2 cellular contexts compared by ENCODE assay signal in the genomic region with DNA sequence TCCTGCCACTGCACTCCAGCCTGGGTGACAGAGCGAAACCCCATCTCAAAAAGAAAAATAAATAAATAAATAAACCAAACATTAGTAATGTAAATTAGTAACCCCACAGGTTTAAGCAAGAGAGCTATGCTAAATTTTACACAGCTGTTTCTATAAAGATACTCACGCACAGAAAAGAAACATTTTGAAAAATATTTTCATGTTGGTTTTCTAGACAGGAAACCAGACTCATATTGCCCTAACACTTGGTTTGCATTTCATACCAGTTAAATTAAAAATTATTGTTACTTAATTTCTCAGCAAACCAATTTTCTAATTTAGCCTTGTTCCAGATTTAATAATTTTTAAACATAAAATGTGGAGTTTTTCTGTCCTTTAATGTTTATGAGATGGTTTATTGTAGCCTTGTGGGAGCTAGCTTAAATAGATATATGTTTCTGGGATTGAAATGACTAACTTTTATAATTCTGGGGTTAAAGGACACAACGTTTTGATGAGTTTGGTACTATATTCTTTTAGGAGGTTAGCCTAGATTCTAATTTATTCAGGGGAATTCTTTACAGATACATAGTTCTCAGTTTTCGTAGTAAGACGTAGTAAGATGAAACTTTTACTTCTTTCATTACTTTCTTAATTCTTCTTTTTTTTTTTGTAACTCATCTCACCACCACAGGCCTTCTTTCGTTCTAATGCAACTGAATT.
TF ChIP-seq lines count a peak whose summit lies in the region.

No MANE protein-coding gene starts in this region.

TF ChIP-seq in SK-N-SH, 30 proteins besides CTCF, POLR2A, EP300 and RAD21 (continued from another document):
- TF ChIP-seq MEF2A (IDR thresholded peaks at IDR 0.05; ENCODE audit: borderline replicate concordance, low read depth) (no peak), GABPA (IDR thresholded peaks at IDR 0.05; ENCODE audit: low read depth) (no peak), SIN3A (IDR thresholded peaks at IDR 0.05; ENCODE audit: borderline replicate concordance, low read depth, low read length) (no peak), GATA2 (CRISPR knock-in tag; IDR thresholded peaks at IDR 0.05) (no peak)
- TF ChIP-seq, protein P1, sequence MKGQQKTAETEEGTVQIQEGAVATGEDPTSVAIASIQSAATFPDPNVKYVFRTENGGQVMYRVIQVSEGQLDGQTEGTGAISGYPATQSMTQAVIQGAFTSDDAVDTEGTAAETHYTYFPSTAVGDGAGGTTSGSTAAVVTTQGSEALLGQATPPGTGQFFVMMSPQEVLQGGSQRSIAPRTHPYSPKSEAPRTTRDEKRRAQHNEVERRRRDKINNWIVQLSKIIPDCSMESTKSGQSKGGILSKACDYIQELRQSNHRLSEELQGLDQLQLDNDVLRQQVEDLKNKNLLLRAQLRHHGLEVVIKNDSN (IDR thresholded peaks at IDR 0.05; ENCODE audit: borderline replicate concordance, low read depth) = no peak

TF ChIP-seq in SK-N-SH treated with all-trans-retinoic acid at 6 μM for 48 hours, 23 proteins besides CTCF, POLR2A, EP300 and RAD21:
- TF ChIP-seq, protein P2, sequence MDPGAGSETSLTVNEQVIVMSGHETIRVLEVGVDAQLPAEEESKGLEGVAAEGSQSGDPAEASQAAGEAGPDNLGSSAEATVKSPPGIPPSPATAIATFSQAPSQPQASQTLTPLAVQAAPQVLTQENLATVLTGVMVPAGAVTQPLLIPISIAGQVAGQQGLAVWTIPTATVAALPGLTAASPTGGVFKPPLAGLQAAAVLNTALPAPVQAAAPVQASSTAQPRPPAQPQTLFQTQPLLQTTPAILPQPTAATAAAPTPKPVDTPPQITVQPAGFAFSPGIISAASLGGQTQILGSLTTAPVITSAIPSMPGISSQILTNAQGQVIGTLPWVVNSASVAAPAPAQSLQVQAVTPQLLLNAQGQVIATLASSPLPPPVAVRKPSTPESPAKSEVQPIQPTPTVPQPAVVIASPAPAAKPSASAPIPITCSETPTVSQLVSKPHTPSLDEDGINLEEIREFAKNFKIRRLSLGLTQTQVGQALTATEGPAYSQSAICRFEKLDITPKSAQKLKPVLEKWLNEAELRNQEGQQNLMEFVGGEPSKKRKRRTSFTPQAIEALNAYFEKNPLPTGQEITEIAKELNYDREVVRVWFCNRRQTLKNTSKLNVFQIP (CRISPR knock-in tag; IDR thresholded peaks at IDR 0.05; ENCODE audit: borderline replicate concordance, low read depth) = no peak
- TF ChIP-seq, protein P3, sequence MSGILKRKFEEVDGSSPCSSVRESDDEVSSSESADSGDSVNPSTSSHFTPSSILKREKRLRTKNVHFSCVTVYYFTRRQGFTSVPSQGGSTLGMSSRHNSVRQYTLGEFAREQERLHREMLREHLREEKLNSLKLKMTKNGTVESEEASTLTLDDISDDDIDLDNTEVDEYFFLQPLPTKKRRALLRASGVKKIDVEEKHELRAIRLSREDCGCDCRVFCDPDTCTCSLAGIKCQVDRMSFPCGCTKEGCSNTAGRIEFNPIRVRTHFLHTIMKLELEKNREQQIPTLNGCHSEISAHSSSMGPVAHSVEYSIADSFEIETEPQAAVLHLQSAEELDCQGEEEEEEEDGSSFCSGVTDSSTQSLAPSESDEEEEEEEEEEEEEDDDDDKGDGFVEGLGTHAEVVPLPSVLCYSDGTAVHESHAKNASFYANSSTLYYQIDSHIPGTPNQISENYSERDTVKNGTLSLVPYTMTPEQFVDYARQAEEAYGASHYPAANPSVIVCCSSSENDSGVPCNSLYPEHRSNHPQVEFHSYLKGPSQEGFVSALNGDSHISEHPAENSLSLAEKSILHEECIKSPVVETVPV (CRISPR knock-in tag; IDR thresholded peaks at IDR 0.05) = no peak
- TF ChIP-seq ARNTL (CRISPR knock-in tag; IDR thresholded peaks at IDR 0.05; ENCODE audit: borderline replicate concordance, low read depth) (no peak), ZFP3 (CRISPR knock-in tag; IDR thresholded peaks at IDR 0.05) (no peak), TCF4 (CRISPR knock-in tag; IDR thresholded peaks at IDR 0.05; ENCODE audit: borderline replicate concordance) (no peak), BACH2 (CRISPR knock-in tag; IDR thresholded peaks at IDR 0.05; ENCODE audit: borderline replicate concordance) (no peak), TOX (CRISPR knock-in tag; IDR thresholded peaks at IDR 0.05; ENCODE audit: borderline replicate concordance) (no peak), OSR1 (CRISPR knock-in tag; IDR thresholded peaks at IDR 0.05) (no peak), PPARA (CRISPR knock-in tag; IDR thresholded peaks at IDR 0.05; ENCODE audit: borderline replicate concordance) (no peak), ZC3H10 (CRISPR knock-in tag; IDR thresholded peaks at IDR 0.05) (no peak), RARB (CRISPR knock-in tag; IDR thresholded peaks at IDR 0.05) (no peak)
- TF ChIP-seq, protein P4, sequence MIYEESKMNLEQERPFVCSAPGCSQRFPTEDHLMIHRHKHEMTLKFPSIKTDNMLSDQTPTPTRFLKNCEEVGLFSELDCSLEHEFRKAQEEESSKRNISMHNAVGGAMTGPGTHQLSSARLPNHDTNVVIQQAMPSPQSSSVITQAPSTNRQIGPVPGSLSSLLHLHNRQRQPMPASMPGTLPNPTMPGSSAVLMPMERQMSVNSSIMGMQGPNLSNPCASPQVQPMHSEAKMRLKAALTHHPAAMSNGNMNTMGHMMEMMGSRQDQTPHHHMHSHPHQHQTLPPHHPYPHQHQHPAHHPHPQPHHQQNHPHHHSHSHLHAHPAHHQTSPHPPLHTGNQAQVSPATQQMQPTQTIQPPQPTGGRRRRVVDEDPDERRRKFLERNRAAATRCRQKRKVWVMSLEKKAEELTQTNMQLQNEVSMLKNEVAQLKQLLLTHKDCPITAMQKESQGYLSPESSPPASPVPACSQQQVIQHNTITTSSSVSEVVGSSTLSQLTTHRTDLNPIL (CRISPR knock-in tag; IDR thresholded peaks at IDR 0.05; ENCODE audit: low read depth) = no peak
- TF ChIP-seq, protein P5, sequence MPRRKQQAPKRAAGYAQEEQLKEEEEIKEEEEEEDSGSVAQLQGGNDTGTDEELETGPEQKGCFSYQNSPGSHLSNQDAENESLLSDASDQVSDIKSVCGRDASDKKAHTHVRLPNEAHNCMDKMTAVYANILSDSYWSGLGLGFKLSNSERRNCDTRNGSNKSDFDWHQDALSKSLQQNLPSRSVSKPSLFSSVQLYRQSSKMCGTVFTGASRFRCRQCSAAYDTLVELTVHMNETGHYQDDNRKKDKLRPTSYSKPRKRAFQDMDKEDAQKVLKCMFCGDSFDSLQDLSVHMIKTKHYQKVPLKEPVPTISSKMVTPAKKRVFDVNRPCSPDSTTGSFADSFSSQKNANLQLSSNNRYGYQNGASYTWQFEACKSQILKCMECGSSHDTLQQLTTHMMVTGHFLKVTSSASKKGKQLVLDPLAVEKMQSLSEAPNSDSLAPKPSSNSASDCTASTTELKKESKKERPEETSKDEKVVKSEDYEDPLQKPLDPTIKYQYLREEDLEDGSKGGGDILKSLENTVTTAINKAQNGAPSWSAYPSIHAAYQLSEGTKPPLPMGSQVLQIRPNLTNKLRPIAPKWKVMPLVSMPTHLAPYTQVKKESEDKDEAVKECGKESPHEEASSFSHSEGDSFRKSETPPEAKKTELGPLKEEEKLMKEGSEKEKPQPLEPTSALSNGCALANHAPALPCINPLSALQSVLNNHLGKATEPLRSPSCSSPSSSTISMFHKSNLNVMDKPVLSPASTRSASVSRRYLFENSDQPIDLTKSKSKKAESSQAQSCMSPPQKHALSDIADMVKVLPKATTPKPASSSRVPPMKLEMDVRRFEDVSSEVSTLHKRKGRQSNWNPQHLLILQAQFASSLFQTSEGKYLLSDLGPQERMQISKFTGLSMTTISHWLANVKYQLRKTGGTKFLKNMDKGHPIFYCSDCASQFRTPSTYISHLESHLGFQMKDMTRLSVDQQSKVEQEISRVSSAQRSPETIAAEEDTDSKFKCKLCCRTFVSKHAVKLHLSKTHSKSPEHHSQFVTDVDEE (CRISPR knock-in tag; IDR thresholded peaks at IDR 0.05) = no peak
- TF ChIP-seq, protein P6, sequence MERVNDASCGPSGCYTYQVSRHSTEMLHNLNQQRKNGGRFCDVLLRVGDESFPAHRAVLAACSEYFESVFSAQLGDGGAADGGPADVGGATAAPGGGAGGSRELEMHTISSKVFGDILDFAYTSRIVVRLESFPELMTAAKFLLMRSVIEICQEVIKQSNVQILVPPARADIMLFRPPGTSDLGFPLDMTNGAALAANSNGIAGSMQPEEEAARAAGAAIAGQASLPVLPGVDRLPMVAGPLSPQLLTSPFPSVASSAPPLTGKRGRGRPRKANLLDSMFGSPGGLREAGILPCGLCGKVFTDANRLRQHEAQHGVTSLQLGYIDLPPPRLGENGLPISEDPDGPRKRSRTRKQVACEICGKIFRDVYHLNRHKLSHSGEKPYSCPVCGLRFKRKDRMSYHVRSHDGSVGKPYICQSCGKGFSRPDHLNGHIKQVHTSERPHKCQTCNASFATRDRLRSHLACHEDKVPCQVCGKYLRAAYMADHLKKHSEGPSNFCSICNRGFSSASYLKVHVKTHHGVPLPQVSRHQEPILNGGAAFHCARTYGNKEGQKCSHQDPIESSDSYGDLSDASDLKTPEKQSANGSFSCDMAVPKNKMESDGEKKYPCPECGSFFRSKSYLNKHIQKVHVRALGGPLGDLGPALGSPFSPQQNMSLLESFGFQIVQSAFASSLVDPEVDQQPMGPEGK (CRISPR knock-in tag; IDR thresholded peaks at IDR 0.05; ENCODE audit: borderline replicate concordance) = no peak
